Comparison of ENCODE assay signal across 9 cellular contexts in the genomic region with DNA sequence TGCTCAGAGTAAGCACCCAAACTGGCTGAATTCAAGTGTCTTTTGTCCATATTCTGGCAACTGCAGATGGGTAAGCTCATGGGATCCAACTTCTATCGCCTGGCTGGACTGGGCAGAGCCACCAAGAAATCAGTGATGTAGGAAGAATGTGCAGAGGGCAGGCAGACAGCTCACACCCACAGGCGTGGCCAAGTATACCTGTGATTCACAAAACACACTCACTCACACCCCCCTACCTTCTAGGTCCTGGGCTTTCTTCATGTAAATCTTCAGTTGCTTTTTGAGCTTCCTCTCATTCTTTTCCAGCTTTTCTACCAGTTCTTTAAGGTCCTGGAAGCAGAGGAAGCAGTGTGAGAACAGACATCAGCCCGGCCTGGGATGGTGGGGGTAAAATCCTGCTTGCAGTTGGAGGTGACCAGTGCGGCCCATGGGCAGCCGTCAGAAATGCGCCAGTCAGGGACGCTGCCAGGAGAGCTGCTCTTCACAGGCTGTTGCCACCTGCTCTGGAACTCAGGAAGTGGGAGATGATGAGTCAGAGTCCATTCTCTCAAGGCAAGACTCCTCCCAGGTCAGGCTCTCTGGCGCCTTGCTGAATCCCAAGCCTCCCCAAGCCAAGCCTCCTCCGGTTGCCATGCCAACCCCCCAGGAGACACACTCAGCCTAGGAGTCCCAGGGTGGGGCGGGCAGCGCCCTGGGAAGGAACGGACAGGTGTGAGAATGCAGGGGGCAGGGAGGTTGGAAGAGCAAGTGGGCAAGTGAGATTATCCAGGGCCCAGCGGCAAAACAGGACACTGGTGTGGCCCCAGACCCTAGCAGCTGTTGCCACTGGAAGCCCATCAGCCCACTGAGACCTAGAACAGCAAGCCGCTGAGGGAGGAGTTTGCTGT. TPM values are rescaled to one million over a fixed set of nuclear protein-coding genes. Genes with fewer than 3 reads are reported as not detected.
DNase-seq lines count a peak whose midpoint lies in the region; ATAC-seq lines count a peak whose summit lies in the region.
"Had no signal": no experiment of that assay in that cellular context is flagged by ENCODE, and none has a peak within 500 bp of the region (broad histone marks: within the 10 kb centered on the region; RNA-seq: fewer than 3 reads in every experiment).

No MANE protein-coding gene starts in this region.

- H4K8ac ChIP-seq in trophoblast cell (ENCODE audit: low read depth, low read length): no peak overlapping the region

- no peak overlapping the region for H4K91ac ChIP-seq in trophoblast cell (ENCODE audit: low read depth, low read length)

- H3K79me1 ChIP-seq in trophoblast cell (ENCODE audit: low read length): no peaks in the 10 kb centered on the region

- no peak overlapping the region for H4K12ac ChIP-seq in trophoblast cell (ENCODE audit: low read depth, low read length)

- no peak overlapping the region for H2BK5ac ChIP-seq in trophoblast cell (ENCODE audit: low read depth, low read length, poor library complexity)

- ATAC-seq in esophagus mucosa: peak; percentile 93
- ATAC-seq in HG02763 (IDR thresholded peaks at IDR 0.05; ENCODE audit: unreplicated experiment): no peak
- ATAC-seq in HG03045 (IDR thresholded peaks at IDR 0.05; ENCODE audit: unreplicated experiment): no peak
- ATAC-seq in GM21515 (IDR thresholded peaks at IDR 0.05; ENCODE audit: unreplicated experiment): no peak
- no peak for ATAC-seq in GM19023 (IDR thresholded peaks at IDR 0.05; ENCODE audit: unreplicated experiment)

- no peak overlapping the region for H2AK5ac ChIP-seq in trophoblast cell (ENCODE audit: low read length)

- H3K27ac ChIP-seq in trophoblast cell (ENCODE audit: low read depth, low read length): no peak overlapping the region
- H3K27ac ChIP-seq: thoracic aorta had no signal

- no peak overlapping the region for H3K14ac ChIP-seq in trophoblast cell (ENCODE audit: low read length)

- no peak overlapping the region for H3K4ac ChIP-seq in trophoblast cell (ENCODE audit: low read depth, low read length)

- no peak overlapping the region for H2BK120ac ChIP-seq in trophoblast cell (ENCODE audit: insufficient read depth, low read length, poor library complexity)

- H2AFZ ChIP-seq in trophoblast cell (ENCODE audit: insufficient read depth, low read length, poor library complexity): no peak overlapping the region

- WGBS in trophoblast cell (ENCODE audit: extremely low coverage, insufficient coverage, insufficient read length): no CpG with 5 or more reads among the region's 14 CpGs

- H3K4me3 ChIP-seq in HAP-1: no peak overlapping the region
- no peak overlapping the region for H3K4me3 ChIP-seq in trophoblast cell (ENCODE audit: low read depth, low read length)
- H3K4me3 ChIP-seq: thoracic aorta had no signal

- in situ Hi-C loops in HAP-1 (cut with MboI; ENCODE audit: low sequenced_read_pairs): no loop called here

- no peaks in the 10 kb centered on the region for H3K79me2 ChIP-seq in trophoblast cell (ENCODE audit: control insufficient read depth, insufficient read depth, low read length, poor library complexity)

- H2BK12ac ChIP-seq in trophoblast cell (ENCODE audit: low read length): no peak overlapping the region

- DNase-seq in HAP-1 (ENCODE audit: low spot score in 2 of 2): peak; percentile 19 to 63
- DNase-seq in NCI-H510A treated with DMSO at 0.1 percent for 48 hours (lab: John Stamatoyannopoulos, UW): peak; percentile 69
- DNase-seq in trophoblast cell: peak; percentile 17 to 59

- no peaks in the 10 kb centered on the region; the same call in 1 of the 2 replicates for H3K36me3 ChIP-seq in HAP-1 (replicated peaks)
- H3K36me3 ChIP-seq in trophoblast cell (ENCODE audit: control insufficient read depth in 1 of 2, insufficient read depth in 2 of 2, low read length in 2 of 2): peaks cover 19 to 23% of the 10 kb centered on the region in 2 experiments
- H3K36me3 ChIP-seq: thoracic aorta had no signal

- H3K4me2 ChIP-seq in trophoblast cell (ENCODE audit: low read length): no peak overlapping the region

- no peaks in the 10 kb centered on the region for H3K9me3 ChIP-seq in HAP-1
- H3K9me3 ChIP-seq in trophoblast cell (ENCODE audit: insufficient read depth, low read depth, low read length): peaks cover 2% of the 10 kb centered on the region
- H3K9me3 ChIP-seq: thoracic aorta had no signal

- H3K4me1 ChIP-seq in HAP-1 (peaks cover 8% of the 10 kb centered on the region), trophoblast cell (ENCODE audit: control insufficient read depth in 1 of 2, insufficient read depth in 2 of 2, low read length in 2 of 2) (peaks cover 8 to 10% of the 10 kb centered on the region in 2 experiments)

- H3K27me3 ChIP-seq in HAP-1 (ENCODE audit: low read depth) (no peaks in the 10 kb centered on the region), trophoblast cell (ENCODE audit: insufficient read depth, low read length) (no peaks in the 10 kb centered on the region)

- H3K23ac ChIP-seq in trophoblast cell (ENCODE audit: low read length): no peak overlapping the region

- H3K9ac ChIP-seq in trophoblast cell (ENCODE audit: low read length): no peak overlapping the region

- H3K18ac ChIP-seq in trophoblast cell (ENCODE audit: low read length): no peak overlapping the region

RNA-seq across cellular contexts. Expression of a gene that starts 36.2 kb away (rescaled TPM):
- total RNA-seq in esophagus mucosa: 27.6 TPM
- polyA plus RNA-seq in trophoblast cell (2013): 35.9 and 37.6 TPM in 2 replicates
